ENCODE assay signal across 9 cellular contexts in genomic region chr11:64877390-64878222, GRCh38. TPM values are rescaled to one million over a fixed set of nuclear protein-coding genes. Genes with fewer than 3 reads are reported as not detected.
A peak's percentile ranks its signal among the peaks of the same experiment; 100 is the strongest.
DNase-seq lines count a peak whose midpoint lies in the region; ATAC-seq and TF ChIP-seq lines count a peak whose summit lies in the region.
"Had no signal": no experiment of that assay in that cellular context is flagged by ENCODE, and none has a peak within 500 bp of the region (broad histone marks: within the 10 kb centered on the region; RNA-seq: fewer than 3 reads in every experiment).

No MANE protein-coding gene starts in this region.

- no peak for TF ChIP-seq POLR2A in gastroesophageal sphincter (IDR thresholded peaks at IDR 0.05)

- POLR2A ChIA-PET in Caco-2 (lab: Charles Lee): interaction anchor here (0.6 to 3.5 kb wide), 7 partner anchors 11 to 99 kb away, joined by 3 to 21 read pairs (median 3); partner anchors contain the start of genes MEN1 and SF1

- BruUV-seq in Caco-2 (replicated peaks; lab: Mats Ljungman, UMichigan): no TSS peak

- no peak overlapping the region for H3K18ac ChIP-seq in H9 (ENCODE audit: insufficient read length, low read depth, low read length)

- H3K23ac ChIP-seq in H9 (ENCODE audit: insufficient read length, low read depth, low read length): no peak overlapping the region

- H3K79me1 ChIP-seq in H9 (ENCODE audit: insufficient read depth, low read depth, low read length, poor library complexity, severe bottlenecking): no peaks in the 10 kb centered on the region

- H4K5ac ChIP-seq in H9 (ENCODE audit: insufficient read length, low read depth, low read length): no peak overlapping the region

- no peak overlapping the region for H3K56ac ChIP-seq in H9 (ENCODE audit: insufficient read length, low read depth, low read length)

- H3T11ph ChIP-seq in H9 (ENCODE audit: low read length): no peak overlapping the region

- no peaks in the 10 kb centered on the region for H4K20me1 ChIP-seq in H9 (ENCODE audit: control insufficient read depth, insufficient read depth, insufficient read length)

- H3K27me3 ChIP-seq in Caco-2 (replicated peaks; ENCODE audit: control insufficient read depth, insufficient read depth, low read length) (no peaks in the 10 kb centered on the region), H9 (ENCODE audit: insufficient read depth, low read length) (no peaks in the 10 kb centered on the region), WERI-Rb-1 (ENCODE audit: insufficient read depth, low read depth, severe bottlenecking) (no peaks in the 10 kb centered on the region), gastroesophageal sphincter (no peaks in the 10 kb centered on the region)

- ATAC-seq in gastroesophageal sphincter: peak; percentile 2

- H3K36me3 ChIP-seq in Caco-2 (ENCODE audit: control insufficient read depth, insufficient read depth, low read length) (0 out of 2 replicates have a peak, but pooled peaks cover 3% of the 10 kb centered on the region), WERI-Rb-1 (peaks cover 3% of the 10 kb centered on the region), gastroesophageal sphincter (peaks cover 0 to 18% of the 10 kb centered on the region in 2 donors)

- CTCF ChIA-PET in Caco-2 (lab: Charles Lee): interaction anchor here (0.6 to 3.2 kb wide), 8 partner anchors 11 to 178 kb away, joined by 3 to 17 read pairs (median 8); partner anchors contain the start of gene CDC42BPG

- H2BK120ac ChIP-seq in H9 (ENCODE audit: low read depth, low read length, poor library complexity, severe bottlenecking): no peak overlapping the region

- H3K4me1 Mint-ChIP-seq in Caco-2 (ENCODE audit: low read depth, unreplicated experiment) (peaks cover 16% of the 10 kb centered on the region), H9 (peaks cover 23 to 26% of the 10 kb centered on the region in 2 experiments)

- peak overlapping the region; percentile 57 for H3K4me3 ChIP-seq in Caco-2 (ENCODE audit: low read depth, low read length)
- H3K4me3 ChIP-seq in WERI-Rb-1 (ENCODE audit: low read depth, low read length): peak overlapping the region; percentile 66
- peak overlapping the region; percentile 74 to 92 for H3K4me3 ChIP-seq in gastroesophageal sphincter
- H3K4me3 ChIP-seq in retinal pigment epithelial cell (ENCODE audit: low read length): peak overlapping the region; percentile 95

- H4K8ac ChIP-seq in H9 (replicated peaks; ENCODE audit: insufficient read length, low read depth, low read length): no peak overlapping the region

- H2BK12ac ChIP-seq in H9 (ENCODE audit: insufficient read length, low read depth, low read length): no peak overlapping the region

- no peaks in the 10 kb centered on the region for H3K9me3 ChIP-seq in Caco-2
- H3K9me3 ChIP-seq in H9 (ENCODE audit: control insufficient read depth, low read depth, low read length): no peaks in the 10 kb centered on the region
- H3K9me3 ChIP-seq in WERI-Rb-1 (ENCODE audit: severe bottlenecking): no peaks in the 10 kb centered on the region
- H3K9me3 ChIP-seq in gastroesophageal sphincter: no peaks in the 10 kb centered on the region

- WGBS in H9 (ENCODE audit: extremely low coverage, insufficient read length, low lambda C conversion rate): no CpG with 5 or more reads among the region's 41 CpGs
- WGBS in gastroesophageal sphincter (ENCODE audit: low coverage in 1 of 2), 2 donors: 0% methylated on average over 8 of the region's 41 CpGs; no CpG with 5 or more reads in 1 of the 2 donors

- H3K27ac ChIP-seq in H9 (ENCODE audit: insufficient read length, low read depth, low read length): no peak overlapping the region
- peak overlapping the region; percentile 32 for H3K27ac ChIP-seq in WERI-Rb-1
- peak overlapping the region; percentile 48 to 97 (median 97) for H3K27ac ChIP-seq in gastroesophageal sphincter

- no peak overlapping the region for H2BK20ac ChIP-seq in H9 (ENCODE audit: low read depth, low read length, poor library complexity, severe bottlenecking)

- no peak overlapping the region for H2AFZ ChIP-seq in H9 (ENCODE audit: low read length)

- H3K79me2 ChIP-seq in H9 (ENCODE audit: insufficient read depth, low read length): no peaks in the 10 kb centered on the region

- H3K27me3 Mint-ChIP-seq in Caco-2 (ENCODE audit: insufficient read depth, unreplicated experiment): no peaks in the 10 kb centered on the region
- peaks cover 8% of the 10 kb centered on the region for H3K27me3 Mint-ChIP-seq in H9 (ENCODE audit: low read depth)

- H2AK5ac ChIP-seq in H9 (ENCODE audit: insufficient read length, low read length): no peak overlapping the region

- H3K9me3 Mint-ChIP-seq in Caco-2 (ENCODE audit: unreplicated experiment): no peaks in the 10 kb centered on the region
- no peaks in the 10 kb centered on the region; a peak in 1 of 5 replicates for H3K9me3 Mint-ChIP-seq in H9

- DNase-seq in Caco-2 (no peak), H9 (no peak), WERI-Rb-1 (no peak), retinal pigment epithelial cell (ENCODE audit: low read depth) (no peak), DMS79 (lab: John Stamatoyannopoulos, UW) (no peak), NCI-H1436 (lab: John Stamatoyannopoulos, UW) (no peak), NCI-H1417 (lab: John Stamatoyannopoulos, UW) (no peak)

- H2BK5ac ChIP-seq in H9 (ENCODE audit: insufficient read length, low read length): no peak overlapping the region

- H3K27ac Mint-ChIP-seq in Caco-2 (ENCODE audit: unreplicated experiment) (peak overlapping the region; percentile 82), H9 (peak overlapping the region in 1 of 3 experiments; percentile 15; a peak in 1 of 7 replicates)

- H3K9ac ChIP-seq in H9 (ENCODE audit: extremely low read depth, insufficient read length, low read length): peak overlapping the region; percentile 44

- no peak overlapping the region for H2BK15ac ChIP-seq in H9 (ENCODE audit: low read depth, low read length)

- H3K14ac ChIP-seq in H9 (ENCODE audit: insufficient read depth, low read length): peak overlapping the region; percentile 2; the same call in 1 of the 2 replicates

- no peak overlapping the region for H3K4ac ChIP-seq in H9 (ENCODE audit: low read depth, low read length)

- H3K4me1 ChIP-seq in Caco-2 (peaks cover 34% of the 10 kb centered on the region), H9 (ENCODE audit: insufficient read depth, low read length) (no peaks in the 10 kb centered on the region; the same call in 1 of the 2 replicates), gastroesophageal sphincter (peaks cover 0 to 74% (median 37%) of the 10 kb centered on the region in 3 donors)

- H3K36me3 Mint-ChIP-seq in Caco-2 (ENCODE audit: insufficient read depth, unreplicated experiment) (peaks cover 70% of the 10 kb centered on the region), H9 (ENCODE audit: insufficient read depth in 1 of 3, low read depth in 3 of 3) (peaks cover 2 to 12% (median 8%) of the 10 kb centered on the region in 3 experiments; a peak in 4 of 7 replicates)

- no peak overlapping the region for H4K91ac ChIP-seq in H9 (ENCODE audit: insufficient read length, low read depth, low read length)

- intact Hi-C loops in Caco-2 (cut with micrococcal nuclease; ENCODE audit: unreplicated experiment): loop anchor here (1.0 to 2.0 kb wide), 3 partner anchors 12 to 30 kb away; no protein-coding TSS in a partner anchor

- peaks cover 19% of the 10 kb centered on the region for H3K23me2 ChIP-seq in H9 (ENCODE audit: insufficient read length, low read depth, low read length, poor library complexity, severe bottlenecking)

- H3K4me3 Mint-ChIP-seq in Caco-2 (ENCODE audit: unreplicated experiment) (peak overlapping the region; percentile 85), H9 (peak overlapping the region; percentile 81 to 87)

- TF ChIP-seq CTCF in Caco-2 (IDR thresholded peaks at IDR 0.05; ENCODE audit: insufficient read depth in 1 of 2, low read depth in 1 of 2, low read length in 1 of 2, severe bottlenecking in 1 of 2, unreplicated experiment in 1 of 2) (no peak), H9 (conservative IDR thresholded peaks at IDR 0.05) (no peak), WERI-Rb-1 (IDR thresholded peaks at IDR 0.05; ENCODE audit: low read depth, low read length) (no peak), gastroesophageal sphincter (IDR thresholded peaks at IDR 0.05) (no peak), retinal pigment epithelial cell (conservative IDR thresholded peaks at IDR 0.05; ENCODE audit: low read depth, low read length) (no peak)

- TF ChIP-seq EP300 in gastroesophageal sphincter (IDR thresholded peaks at IDR 0.05): no peak

- H3K4me2 ChIP-seq in H9 (ENCODE audit: insufficient read depth, insufficient read length, low read length): peak overlapping the region; percentile 73

RNA-seq across cellular contexts. Expression of gene EHD1, which starts 0.8 kb away (rescaled TPM):
- total RNA-seq in Caco-2 (2022) (123 and 129 TPM in 2 replicates), H9 (2021) (29.1 and 31.0 TPM in 2 replicates), gastroesophageal sphincter (100 to 1,000 TPM in 2 of 4 donors, 10 to 100 TPM in 2; 92.1 to 188 (median 101) TPM)

RNA-seq across cellular contexts. Expression of gene CDC42BPG, which starts 33.2 kb away (rescaled TPM):
- 29.1 and 36.0 TPM in 2 replicates for total RNA-seq in Caco-2 (2022)
- 24.2 and 24.9 TPM in 2 replicates for total RNA-seq in H9 (2021)
- total RNA-seq in gastroesophageal sphincter: under 1 TPM; 0.08 to 0.94 (median 0.22) TPM

RNA-seq across cellular contexts. Expression of gene ATG2A, which starts 39.4 kb away (rescaled TPM):
- 27.9 and 31.1 TPM in 2 replicates for total RNA-seq in Caco-2 (2022)
- total RNA-seq in H9 (2021): 21.3 and 22.1 TPM in 2 replicates
- 10 to 100 TPM; 18.8 to 27.2 (median 26.3) TPM for total RNA-seq in gastroesophageal sphincter

RNA-seq across cellular contexts. Expression of gene PPP2R5B, which starts 46.9 kb away (rescaled TPM):
- 7.4 and 7.7 TPM in 2 replicates for total RNA-seq in Caco-2 (2022)
- 5.0 and 6.3 TPM in 2 replicates for total RNA-seq in H9 (2021)
- total RNA-seq in gastroesophageal sphincter: 10 to 100 TPM; 20.3 to 41.2 (median 27.0) TPM

RNA-seq across cellular contexts. Expression of gene GPHA2, which starts 58.1 kb away (rescaled TPM):
- total RNA-seq in Caco-2 (2022) (not detected in 2 replicates), H9 (2021) (1.3 and 2.1 TPM in 2 replicates), gastroesophageal sphincter (not detected)
- total RNA-seq: SK-MEL-5 had no signal

Comparison
In these comparisons a context has a peak if more than half of its experiments do, and no peak if none do; other contexts are left out.
1. RNA of gene CDC42BPG, which starts 33.2 kb away (total RNA-seq): 29.1 to 36.0 TPM in Caco-2 and 24.2 to 24.9 TPM in H9; 0.08 to 0.94 TPM in gastroesophageal sphincter; every median in the first group is over 10 times any median in the second.
2. Peak in every context shown above with its lines, with median percentiles within 50 percentile points of each other: H3K4me3 ChIP-seq.